Comparison of ENCODE assay signal across 8 cellular contexts in the genomic region with DNA sequence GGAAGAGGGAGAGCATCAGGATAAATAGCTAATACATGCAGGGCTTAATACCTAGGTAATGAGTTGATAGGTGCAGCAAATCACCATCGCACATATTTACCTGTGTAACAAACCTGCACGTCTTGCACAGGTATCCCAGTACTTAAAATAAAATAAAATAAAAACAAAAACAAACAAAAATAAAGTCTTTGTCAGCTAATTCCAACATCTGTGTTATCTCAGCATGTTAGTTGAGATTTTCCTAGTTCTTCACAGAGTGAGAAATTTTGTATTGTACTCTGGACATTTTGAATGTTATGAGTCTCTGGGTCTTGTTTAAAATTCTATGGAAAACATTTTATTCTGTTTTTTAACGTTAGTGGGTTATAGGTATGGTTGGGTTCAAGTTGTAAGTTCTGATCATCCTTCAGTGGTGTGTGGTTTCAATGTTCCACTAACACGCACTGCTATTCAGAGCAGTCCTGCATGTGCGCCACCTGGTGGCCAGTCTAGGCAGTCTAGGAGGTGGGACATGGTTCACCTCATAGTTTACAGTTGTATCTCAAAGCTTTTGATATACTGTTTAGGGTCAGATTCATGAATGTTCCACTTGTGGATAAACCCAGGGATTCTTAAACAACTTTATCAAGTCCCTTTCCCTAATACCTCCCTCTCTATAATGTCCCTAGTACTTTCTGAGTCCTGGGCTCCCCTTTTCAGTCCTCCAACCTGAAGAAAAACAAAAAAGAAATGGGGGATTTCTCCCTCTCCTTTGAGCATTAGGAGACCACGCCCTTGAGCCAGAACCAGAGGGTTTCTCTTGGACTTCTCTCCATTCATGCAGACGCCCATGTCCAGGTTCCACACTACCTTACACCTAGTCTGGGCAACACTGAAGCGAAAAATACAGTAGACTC.
DNase-seq lines count a peak whose midpoint lies in the region; FAIRE-seq and TF ChIP-seq lines count a peak whose summit lies in the region.

No MANE protein-coding gene starts in this region.

- H3K27ac Mint-ChIP-seq in progenitor cell of endocrine pancreas: peak overlapping the region; percentile 34

- no peak overlapping the region for H3K4me3 ChIP-seq in LNCaP clone FGC (ENCODE audit: low read depth, low read length)
- no peak overlapping the region for H3K4me3 ChIP-seq in SK-N-MC
- H3K4me3 ChIP-seq in vagina: no peak overlapping the region

- H3K9ac ChIP-seq in SK-N-MC (ENCODE audit: insufficient read length): no peak overlapping the region

- peaks cover 27% of the 10 kb centered on the region for H3K9me3 Mint-ChIP-seq in progenitor cell of endocrine pancreas (ENCODE audit: low read depth)

- intact Hi-C loops in head of caudate nucleus (cut with DNase I) (loop anchor here (10.0 kb wide), 1 partner anchor 761 kb away; no protein-coding TSS in a partner anchor), vagina (cut with DNase I) (no loop called here)

- DNase-seq in H54 (ENCODE audit: insufficient read length, low spot score): peak; percentile 35
- DNase-seq in LNCaP clone FGC (ENCODE audit: low read depth): no peak
- peak; percentile 24 for DNase-seq in SK-N-MC (ENCODE audit: low read depth, low spot score)
- peak; percentile 78 for DNase-seq in activated naive CD4-positive, alpha-beta T cell treated with Interleukin-2 at 50 U/mL for 16 hours
- DNase-seq in head of caudate nucleus: peak; percentile 31 to 92 (median 80)
- DNase-seq in progenitor cell of endocrine pancreas (ENCODE audit: low spot score, unreplicated experiment): peak; percentile 58
- no peak for DNase-seq in vagina (ENCODE audit: extremely low spot score in 2 of 2)

- H3K9me3 ChIP-seq in SK-N-MC (ENCODE audit: low read depth, low read length) (no peaks in the 10 kb centered on the region), vagina (no peaks in the 10 kb centered on the region)

- H3K27ac ChIP-seq in SK-N-MC (no peak overlapping the region), vagina (no peak overlapping the region)

- TF ChIP-seq POLR2A in H54 (IDR thresholded peaks at IDR 0.05; ENCODE audit: low read depth, low read length): no peak
- TF ChIP-seq POLR2A in vagina (IDR thresholded peaks at IDR 0.05): no peak

- no peak overlapping the region for H3K4me3 Mint-ChIP-seq in progenitor cell of endocrine pancreas (ENCODE audit: low read depth)

- H3K4me1 Mint-ChIP-seq in progenitor cell of endocrine pancreas (ENCODE audit: low read depth): peaks cover 11% of the 10 kb centered on the region

- peak; percentile 93 for FAIRE-seq in H54 (lab: Jason Lieb, UNC)

- peak; percentile 81 for TF ChIP-seq CTCF in GM12801 (IDR thresholded peaks at IDR 0.05; ENCODE audit: extremely low read depth, insufficient read length)
- peak; percentile 98 for TF ChIP-seq CTCF in LNCaP clone FGC (IDR thresholded peaks at IDR 0.05; ENCODE audit: control insufficient read depth, extremely low read depth, insufficient read depth)
- TF ChIP-seq CTCF in progenitor cell of endocrine pancreas (IDR thresholded peaks at IDR 0.05; ENCODE audit: unreplicated experiment): peak; percentile 83
- TF ChIP-seq CTCF in vagina (IDR thresholded peaks at IDR 0.05): peak; percentile 43 to 65 (median 50)

- H3K36me3 Mint-ChIP-seq in progenitor cell of endocrine pancreas (ENCODE audit: insufficient read depth): peaks cover 7% of the 10 kb centered on the region

- H3K4me1 ChIP-seq in vagina: no peaks in the 10 kb centered on the region

- no peaks in the 10 kb centered on the region for H3K27me3 ChIP-seq in vagina

- no peaks in the 10 kb centered on the region for H3K27me3 Mint-ChIP-seq in progenitor cell of endocrine pancreas

- H3K36me3 ChIP-seq in SK-N-MC (ENCODE audit: insufficient read depth, low read length) (no peaks in the 10 kb centered on the region), vagina (no peaks in the 10 kb centered on the region)

Comparison
In these comparisons a context has a peak if more than half of its experiments do, and no peak if none do; other contexts are left out.
1. DNase-seq: peak in H54 (single experiment), SK-N-MC (single experiment), activated naive CD4-positive, alpha-beta T cell treated with Interleukin-2 at 50 U/mL for 16 hours (single experiment), head of caudate nucleus (42 of 42) and progenitor cell of endocrine pancreas (single experiment); none in LNCaP clone FGC (single experiment) and vagina (0 of 2).
2. Peak in every context shown above with its lines, with median percentiles within 50 percentile points of each other: CTCF ChIP-seq.